ENCODE assay signal across 8 cellular contexts in the genomic region with DNA sequence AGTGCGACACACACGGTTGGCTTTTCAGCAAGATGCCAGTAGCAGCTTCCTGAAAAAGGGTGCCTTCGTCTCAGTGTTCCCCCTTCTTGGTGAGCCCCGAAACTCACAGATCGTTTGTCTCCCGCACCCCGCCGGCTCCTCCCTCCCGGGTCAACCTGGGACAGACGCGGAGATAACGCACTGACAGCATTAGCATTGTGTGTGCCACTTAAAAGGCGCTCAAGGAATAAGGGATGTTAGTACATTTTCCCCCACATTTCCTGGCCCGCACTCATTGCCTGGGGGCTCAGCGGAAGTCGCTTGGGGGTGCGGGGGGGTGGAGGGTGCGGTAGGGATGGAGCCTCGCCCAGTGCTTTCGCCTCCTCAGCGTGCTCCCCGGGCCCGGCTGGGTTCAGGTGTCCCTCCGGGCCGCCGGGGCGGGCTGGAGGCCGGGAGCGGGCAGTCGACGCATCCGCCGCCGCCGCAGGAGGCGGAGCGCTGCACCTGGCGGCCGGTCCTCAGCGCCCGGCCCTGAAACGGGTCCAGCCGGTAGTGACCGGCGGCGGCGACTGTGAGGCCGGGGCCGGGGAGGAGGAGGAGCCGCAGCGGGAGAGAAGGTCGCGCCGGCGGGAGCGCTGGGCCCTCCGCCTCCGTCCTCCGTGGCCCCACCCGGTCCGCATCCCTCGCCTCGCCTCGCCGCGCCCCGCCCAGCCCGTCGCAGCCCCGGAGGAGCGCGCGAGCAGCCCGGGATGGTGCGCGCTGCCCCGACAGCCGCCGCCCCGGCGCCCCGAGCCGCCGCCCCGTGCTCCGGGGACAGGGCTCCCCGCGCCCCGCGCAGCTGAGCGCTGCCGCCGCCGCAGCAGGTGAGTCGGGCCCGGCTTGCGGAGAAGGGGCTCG. TPM values are rescaled to one million over a fixed set of nuclear protein-coding genes. Genes with fewer than 3 reads are reported as not detected.
DNase-seq lines count a peak whose midpoint lies in the region; ATAC-seq lines count a peak whose summit lies in the region.

Gene MFSD6, plus strand, starts transcription at position 694 of the 876 bp plus-strand sequence. CDS start 27,675 bp downstream, outside the sequence.

- ATAC-seq in HG02973 (IDR thresholded peaks at IDR 0.05; ENCODE audit: unreplicated experiment), result peak; percentile 57
- peak; percentile 85 for ATAC-seq in esophagus mucosa
- ATAC-seq in naive thymus-derived CD4-positive, alpha-beta T cell, result peak; percentile 53
- peak; percentile 68 to 79 for ATAC-seq in stimulated activated naive B cell treated with anti-CD40 and anti-IgM and Interleukin-4, amounts not matched to agents 10 μg/mL and 1 μg/mL and 100 μg/mL, for 72 hours (replicated peaks)

- H3K36me3 Mint-ChIP-seq in naive thymus-derived CD4-positive, alpha-beta T cell, result peaks cover 0 to under 1% (median 0%) of the 10 kb centered on the region in 5 donors
- no peaks in the 10 kb centered on the region for H3K36me3 Mint-ChIP-seq in stimulated activated naive B cell treated with anti-CD40 and anti-IgM and Interleukin-4, amounts not matched to agents 10 μg/mL and 1 μg/mL and 100 μg/mL, for 72 hours

- peak within 1 kb of the TSS; percentile 87 to 95 (median 93) for H3K4me3 Mint-ChIP-seq in naive thymus-derived CD4-positive, alpha-beta T cell
- peak within 1 kb of the TSS; percentile 82 to 86 for H3K4me3 Mint-ChIP-seq in stimulated activated naive B cell treated with anti-CD40 and anti-IgM and Interleukin-4, amounts not matched to agents 10 μg/mL and 1 μg/mL and 100 μg/mL, for 72 hours

- H3K9me3 Mint-ChIP-seq in naive thymus-derived CD4-positive, alpha-beta T cell, result peaks cover 0 to 6% (median 0%) of the 10 kb centered on the region in 11 donors
- H3K9me3 Mint-ChIP-seq in stimulated activated naive B cell treated with anti-CD40 and anti-IgM and Interleukin-4, amounts not matched to agents 10 μg/mL and 1 μg/mL and 100 μg/mL, for 72 hours, result no peaks in the 10 kb centered on the region

- H3K27me3 ChIP-seq in naive thymus-derived CD4-positive, alpha-beta T cell (ENCODE audit: control insufficient read depth in 2 of 2, insufficient read depth in 2 of 2, low read length in 2 of 2), result no peaks in the 10 kb centered on the region

- H3K4me3 ChIP-seq in naive thymus-derived CD4-positive, alpha-beta T cell (ENCODE audit: low read length), result peak within 1 kb of the TSS; percentile 76

- CTCF ChIA-PET in naive thymus-derived CD4-positive, alpha-beta T cell (lab: Charles Lee), result interaction anchor here (0.6 to 1.2 kb wide), 4 partner anchors 24 to 241 kb away, joined by 3 to 5 read pairs (median 3); partner anchors contain the start of gene NAB1

- H3K27me3 Mint-ChIP-seq in naive thymus-derived CD4-positive, alpha-beta T cell, result no peaks in the 10 kb centered on the region
- H3K27me3 Mint-ChIP-seq in stimulated activated naive B cell treated with anti-CD40 and anti-IgM and Interleukin-4, amounts not matched to agents 10 μg/mL and 1 μg/mL and 100 μg/mL, for 72 hours, result no peaks in the 10 kb centered on the region

- intact Hi-C loops in naive thymus-derived CD4-positive, alpha-beta T cell (cut with micrococcal nuclease), result loop anchor here (1.0 to 5.0 kb wide), 22 partner anchors 25 to 1269 kb away; partner anchors contain the start of genes ASNSD1 (in 2 of the 2), GLS (in 2 of the 2), HIBCH (in 2 of the 2) and NEMP2 (in 2 of the 2)

- H3K27ac Mint-ChIP-seq in naive thymus-derived CD4-positive, alpha-beta T cell, result peak within 1 kb of the TSS; percentile 94 to 98 (median 98)
- H3K27ac Mint-ChIP-seq in stimulated activated naive B cell treated with anti-CD40 and anti-IgM and Interleukin-4, amounts not matched to agents 10 μg/mL and 1 μg/mL and 100 μg/mL, for 72 hours, result peak within 1 kb of the TSS; percentile 83

- peak within 1 kb of the TSS; percentile 100 for H3K27ac ChIP-seq in naive thymus-derived CD4-positive, alpha-beta T cell (ENCODE audit: low read depth, low read length)

- H3K4me1 Mint-ChIP-seq in naive thymus-derived CD4-positive, alpha-beta T cell, result peaks cover 21 to 44% (median 37%) of the 10 kb centered on the region in 7 donors
- peaks cover 10 to 25% of the 10 kb centered on the region in 2 donors for H3K4me1 Mint-ChIP-seq in stimulated activated naive B cell treated with anti-CD40 and anti-IgM and Interleukin-4, amounts not matched to agents 10 μg/mL and 1 μg/mL and 100 μg/mL, for 72 hours

- POLR2A ChIA-PET in naive thymus-derived CD4-positive, alpha-beta T cell (lab: Charles Lee), result interaction anchor here (0.6 to 5.2 kb wide), 31 partner anchors 8 to 1270 kb away, joined by 3 to 50 read pairs (median 4); partner anchors contain the start of genes GLS, NABP1, NEMP2 and SLC40A1

- H3K36me3 ChIP-seq in naive thymus-derived CD4-positive, alpha-beta T cell (ENCODE audit: control insufficient read depth in 2 of 3, insufficient read depth in 3 of 3, low read length in 3 of 3), result peaks cover 0 to 4% (median 0%) of the 10 kb centered on the region in 3 experiments

- peak; percentile 56 for DNase-seq in NCI-H2196 (lab: John Stamatoyannopoulos, UW; ENCODE audit: unreplicated experiment)
- DNase-seq in NCI-H2196 treated with DMSO at 0.1 percent for 48 hours (lab: John Stamatoyannopoulos, UW; ENCODE audit: unreplicated experiment), result no peak
- peak; percentile 84 for DNase-seq in NCI-H748 (lab: John Stamatoyannopoulos, UW; ENCODE audit: unreplicated experiment)
- DNase-seq in activated T-cell treated with anti-CD3 and anti-CD28 coated beads for 24 hours (ENCODE audit: low read depth), result peak; percentile 41
- peak in 6 of 9 donors; percentile 60 to 88 (median 78) for DNase-seq in naive thymus-derived CD4-positive, alpha-beta T cell
- peak; percentile 43 for DNase-seq in stimulated activated naive B cell treated with anti-CD40 and anti-IgM and Interleukin-4, amounts not matched to agents 10 μg/mL and 1 μg/mL and 100 μg/mL, for 72 hours

- peaks cover 28 to 33% of the 10 kb centered on the region in 2 donors for H3K4me1 ChIP-seq in naive thymus-derived CD4-positive, alpha-beta T cell (ENCODE audit: control insufficient read depth in 2 of 2, insufficient read depth in 2 of 2, low read length in 2 of 2)

- no peaks in the 10 kb centered on the region for H3K9me3 ChIP-seq in naive thymus-derived CD4-positive, alpha-beta T cell (ENCODE audit: control insufficient read depth in 2 of 3, low read length in 3 of 3)

RNA-seq across cellular contexts. Expression of gene MFSD6, which starts in this region (rescaled TPM):
- total RNA-seq in esophagus mucosa, result 59.2 TPM
- total RNA-seq in naive thymus-derived CD4-positive, alpha-beta T cell, result 10 to 100 TPM; 35.8 to 49.3 (median 44.7) TPM
- polyA plus RNA-seq in naive thymus-derived CD4-positive, alpha-beta T cell, result 10 to 100 TPM; 16.5 to 19.7 TPM
